In the genomic region with DNA sequence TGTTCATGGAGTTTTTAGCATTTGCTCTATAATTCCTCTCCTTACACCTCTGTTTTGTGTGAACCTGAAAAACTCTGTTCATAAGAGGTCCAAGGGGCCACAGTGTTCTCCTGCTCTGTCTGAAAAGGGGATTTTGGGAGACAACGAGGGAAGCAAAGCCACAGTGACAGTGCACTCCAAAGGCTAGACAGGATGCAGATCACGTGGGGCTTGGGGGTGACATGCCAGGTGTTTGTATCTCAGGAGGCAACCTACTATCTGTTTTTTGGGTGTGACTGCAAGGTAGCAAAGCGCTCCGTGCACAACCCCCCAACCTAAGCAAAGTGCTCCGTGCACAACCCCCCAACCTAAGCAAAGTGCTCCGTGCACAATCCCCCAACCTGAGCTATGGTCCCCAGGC, we compare ENCODE assay signal across 8 cellular contexts. TPM values are rescaled to one million over a fixed set of nuclear protein-coding genes. Genes with fewer than 3 reads are reported as not detected.
DNase-seq lines count a peak whose midpoint lies in the region; ATAC-seq, FAIRE-seq and TF ChIP-seq lines count a peak whose summit lies in the region.

No MANE protein-coding gene starts in this region.

- H4K12ac ChIP-seq in trophoblast cell (ENCODE audit: low read depth, low read length), result peak overlapping the region; percentile 87

- DNase-seq in GM19239 (ENCODE audit: insufficient read length, low spot score) (no peak), PC-9 (no peak), trophoblast cell (no peak), amygdala (lab: John Stamatoyannopoulos, UW) (no peak), DMS79 (lab: John Stamatoyannopoulos, UW) (no peak), medulla oblongata (ENCODE audit: extremely low spot score) (no peak)

- POLR2A ChIA-PET in PC-9 (lab: Charles Lee; ENCODE audit: unreplicated experiment), result interaction anchor here (0.5 to 0.8 kb wide), 6 partner anchors 23 to 314 kb away, joined by 3 to 10 read pairs (median 6); a partner anchor contains a TSS

- peaks cover 45% of the 10 kb centered on the region for H3K4me1 ChIP-seq in PC-9 (replicated peaks; ENCODE audit: insufficient read depth)
- H3K4me1 ChIP-seq in duodenal mucosa (ENCODE audit: control insufficient read depth in 1 of 2, insufficient read depth in 2 of 2, low read length in 2 of 2), result peaks cover 30 to 35% of the 10 kb centered on the region in 2 donors
- H3K4me1 ChIP-seq in trophoblast cell (ENCODE audit: control insufficient read depth in 1 of 2, insufficient read depth in 2 of 2, low read length in 2 of 2), result peaks cover 20 to 23% of the 10 kb centered on the region in 2 experiments

- H2BK5ac ChIP-seq in trophoblast cell (ENCODE audit: low read depth, low read length, poor library complexity), result peak overlapping the region; percentile 68

- TF ChIP-seq CTCF in PC-9 (conservative IDR thresholded peaks at IDR 0.05), result no peak

- no peaks in the 10 kb centered on the region for H3K36me3 ChIP-seq in PC-9 (ENCODE audit: low read depth)
- H3K36me3 ChIP-seq in duodenal mucosa (ENCODE audit: control insufficient read depth in 1 of 2, insufficient read depth in 2 of 2, low read length in 2 of 2), result no peaks in the 10 kb centered on the region
- H3K36me3 ChIP-seq in trophoblast cell (ENCODE audit: control insufficient read depth in 1 of 2, insufficient read depth in 2 of 2, low read length in 2 of 2), result no peaks in the 10 kb centered on the region

- H3K9me2 ChIP-seq in PC-9 (ENCODE audit: insufficient read depth), result no peaks in the 10 kb centered on the region

- peak overlapping the region; percentile 85 for H2BK120ac ChIP-seq in trophoblast cell (ENCODE audit: insufficient read depth, low read length, poor library complexity)

- peak; percentile 44 for FAIRE-seq in GM19239 (lab: Jason Lieb, UNC)

- peak overlapping the region; percentile 95 for H2AK5ac ChIP-seq in trophoblast cell (ENCODE audit: low read length)

- H3K27ac ChIP-seq in PC-9 (no peak overlapping the region), duodenal mucosa (ENCODE audit: low read depth, low read length) (no peak overlapping the region), trophoblast cell (ENCODE audit: low read depth, low read length) (peak overlapping the region; percentile 93)

- peak overlapping the region; percentile 78 for H3K4ac ChIP-seq in trophoblast cell (ENCODE audit: low read depth, low read length)

- no peak for ATAC-seq in GM21390 (IDR thresholded peaks at IDR 0.05; ENCODE audit: unreplicated experiment)

- peaks cover 59% of the 10 kb centered on the region for H3F3A ChIP-seq in PC-9 (ENCODE audit: insufficient read depth, low read depth)

- no peaks in the 10 kb centered on the region for H3K9me3 ChIP-seq in PC-9 (ENCODE audit: insufficient read depth, low read depth)
- H3K9me3 ChIP-seq in duodenal mucosa (ENCODE audit: control insufficient read depth in 1 of 2, low read length in 2 of 2), result no peaks in the 10 kb centered on the region
- no peaks in the 10 kb centered on the region for H3K9me3 ChIP-seq in trophoblast cell (ENCODE audit: insufficient read depth, low read depth, low read length)

- H4K91ac ChIP-seq in trophoblast cell (ENCODE audit: low read depth, low read length), result peak overlapping the region; percentile 89

- H3K4me2 ChIP-seq in PC-9 (peak overlapping the region; percentile 84), trophoblast cell (ENCODE audit: low read length) (no peak overlapping the region)

- CTCF ChIA-PET in PC-9 (lab: Charles Lee), result interaction anchor here (0.6 to 0.9 kb wide), 3 partner anchors 75 to 209 kb away, joined by 3 to 7 read pairs (median 3); no protein-coding TSS in a partner anchor

- peaks cover 17% of the 10 kb centered on the region for H3K79me1 ChIP-seq in trophoblast cell (ENCODE audit: low read length)

- H3K79me2 ChIP-seq in PC-9 (ENCODE audit: low read depth), result no peaks in the 10 kb centered on the region
- peaks cover 5% of the 10 kb centered on the region for H3K79me2 ChIP-seq in trophoblast cell (ENCODE audit: control insufficient read depth, insufficient read depth, low read length, poor library complexity)

- BruUV-seq in PC-9 (replicated peaks; lab: Mats Ljungman, UMichigan), result no TSS peak

- H3K23ac ChIP-seq in trophoblast cell (ENCODE audit: low read length), result no peak overlapping the region

- intact Hi-C loops in PC-9 (cut with micrococcal nuclease; ENCODE audit: unreplicated experiment), result loop anchor here (2.0 to 10.0 kb wide), 3 partner anchors 77 to 353 kb away; a partner anchor contains a TSS

- H3K27me3 ChIP-seq in PC-9 (ENCODE audit: insufficient read depth, low read depth) (no peaks in the 10 kb centered on the region), duodenal mucosa (ENCODE audit: control insufficient read depth in 1 of 2, insufficient read depth in 2 of 2, low read length in 2 of 2) (no peaks in the 10 kb centered on the region), trophoblast cell (ENCODE audit: insufficient read depth, low read length) (no peaks in the 10 kb centered on the region)

- H3K14ac ChIP-seq in trophoblast cell (ENCODE audit: low read length), result peak overlapping the region; percentile 49

- WGBS in trophoblast cell (ENCODE audit: extremely low coverage, insufficient coverage, insufficient read length), result no CpG with 5 or more reads among the region's 6 CpGs

- H4K8ac ChIP-seq in trophoblast cell (ENCODE audit: low read depth, low read length), result peak overlapping the region; percentile 87

- peak overlapping the region; percentile 95 for H2BK12ac ChIP-seq in trophoblast cell (ENCODE audit: low read length)

- peak overlapping the region; percentile 91 for H3K18ac ChIP-seq in trophoblast cell (ENCODE audit: low read length)

- H3K4me3 ChIP-seq in PC-9 (peak overlapping the region; percentile 50; the same call in 1 of the 2 replicates), duodenal mucosa (ENCODE audit: low read depth in 1 of 2, low read length in 2 of 2) (no peak overlapping the region), trophoblast cell (ENCODE audit: low read depth, low read length) (no peak overlapping the region)

- no peaks in the 10 kb centered on the region for H4K20me1 ChIP-seq in PC-9 (ENCODE audit: insufficient read depth)

- H3K9ac ChIP-seq in duodenal mucosa (ENCODE audit: low read depth in 1 of 2, low read length in 2 of 2), result peak overlapping the region; percentile 2 to 39
- H3K9ac ChIP-seq in trophoblast cell (ENCODE audit: low read length), result no peak overlapping the region

- H2AFZ ChIP-seq in PC-9 (no peak overlapping the region), trophoblast cell (ENCODE audit: insufficient read depth, low read length, poor library complexity) (peak overlapping the region; percentile 40)

RNA-seq across cellular contexts. Expression of a gene that starts 5.1 kb away (rescaled TPM):
- total RNA-seq in PC-9 (2021), result 359 and 373 TPM in 2 replicates
- polyA plus RNA-seq in trophoblast cell (2013), result 121 and 123 TPM in 2 replicates

RNA-seq across cellular contexts. Expression of a gene that starts 23.5 kb away (rescaled TPM):
- total RNA-seq in PC-9 (2021), result 14.2 and 14.8 TPM in 2 replicates
- 0.19 and 0.22 TPM in 2 replicates for polyA plus RNA-seq in trophoblast cell (2013)

RNA-seq across cellular contexts. Expression of a gene that starts 35.0 kb away (rescaled TPM):
- total RNA-seq in PC-9 (2021), result 4.2 and 6.1 TPM in 2 replicates
- 0.53 and 0.65 TPM in 2 replicates for polyA plus RNA-seq in trophoblast cell (2013)

RNA-seq across cellular contexts. Expression of a gene that starts 44.2 kb away (rescaled TPM):
- 97.5 and 101 TPM in 2 replicates for total RNA-seq in PC-9 (2021)
- 47.1 and 49.3 TPM in 2 replicates for polyA plus RNA-seq in trophoblast cell (2013)

RNA-seq across cellular contexts. Expression of a gene that starts 50.7 kb away (rescaled TPM):
- total RNA-seq in PC-9 (2021), result 87.6 and 88.7 TPM in 2 replicates
- 29.6 and 33.0 TPM in 2 replicates for polyA plus RNA-seq in trophoblast cell (2013)
